ENCODE assay signal across 7 cellular contexts in genomic region chr9:132723809-132724208, GRCh38.
"Had no signal": no experiment of that assay in that cellular context is flagged by ENCODE, and none has a peak within 500 bp of the region (broad histone marks: within the 10 kb centered on the region; RNA-seq: fewer than 3 reads in every experiment).

No MANE protein-coding gene starts in this region.

- H3K9ac ChIP-seq: GM23248, KMS-11 had no signal

- DNase-seq: GM23248, GOT3, H9, HCEC 1CT, HFFc6, KBM-7 had no signal

- H3K4me2 ChIP-seq: KMS-11 had no signal

- H2AFZ ChIP-seq: GM23248 had no signal

- H3K27ac ChIP-seq: GM23248, KMS-11 had no signal

- H3K4me3 ChIP-seq: GM23248 had no signal
